10 cellular contexts compared by ENCODE assay signal in genomic region chr6:26472549-26473245, GRCh38. TPM values are rescaled to one million over a fixed set of nuclear protein-coding genes. Genes with fewer than 3 reads are reported as not detected.
DNase-seq lines count a peak whose midpoint lies in the region; ATAC-seq and TF ChIP-seq lines count a peak whose summit lies in the region.
"Had no signal": no experiment of that assay in that cellular context is flagged by ENCODE, and none has a peak within 500 bp of the region (broad histone marks: within the 10 kb centered on the region; RNA-seq: fewer than 3 reads in every experiment).

No MANE protein-coding gene starts in this region.

- peaks cover 0 to 28% of the 10 kb centered on the region in 2 donors for H3K36me3 ChIP-seq in gastroesophageal sphincter
- H3K36me3 ChIP-seq in suprapubic skin = peaks cover 19% of the 10 kb centered on the region

- H3K4me3 Mint-ChIP-seq in activated CD4-positive, alpha-beta T cell treated with anti-CD3 and anti-CD28 coated beads, Interleukin-2, amount 10 ng/mL, durations not matched to agents 24 days and 14 days = peak overlapping the region; percentile 96
- no peak overlapping the region for H3K4me3 Mint-ChIP-seq in WTC11

- peaks cover 34% of the 10 kb centered on the region for H3K4me1 Mint-ChIP-seq in activated CD4-positive, alpha-beta T cell treated with anti-CD3 and anti-CD28 coated beads, Interleukin-2, amount 10 ng/mL, durations not matched to agents 24 days and 14 days
- H3K4me1 Mint-ChIP-seq in WTC11 = peaks cover 33% of the 10 kb centered on the region

- H3K27ac Mint-ChIP-seq in activated CD4-positive, alpha-beta T cell treated with anti-CD3 and anti-CD28 coated beads, Interleukin-2, amount 10 ng/mL, durations not matched to agents 24 days and 14 days = peak overlapping the region; percentile 100
- peak overlapping the region; percentile 63; the same call in 1 of the 2 replicates for H3K27ac Mint-ChIP-seq in WTC11

- peaks cover 6% of the 10 kb centered on the region for H3K9me3 Mint-ChIP-seq in activated CD4-positive, alpha-beta T cell treated with anti-CD3 and anti-CD28 coated beads, Interleukin-2, amount 10 ng/mL, durations not matched to agents 24 days and 14 days
- H3K9me3 Mint-ChIP-seq in WTC11 = peaks cover 22% of the 10 kb centered on the region

- POLR2A ChIA-PET in WTC11 (lab: Charles Lee) = no interaction called here

- H3K4me3 ChIP-seq in gastroesophageal sphincter = no peak overlapping the region
- no peak overlapping the region for H3K4me3 ChIP-seq in suprapubic skin

- H3K9me3 ChIP-seq in gastroesophageal sphincter (peaks cover 0 to 6% (median 0%) of the 10 kb centered on the region in 3 donors), suprapubic skin (no peaks in the 10 kb centered on the region)

- ATAC-seq in WTC11 = no peak
- no peak for ATAC-seq in gastroesophageal sphincter

- peak; percentile 69 for DNase-seq in activated CD4-positive, alpha-beta T cell treated with anti-CD3 and anti-CD28 coated beads, Interleukin-2, amount 10 ng/mL, durations not matched to agents 24 days and 14 days
- DNase-seq in activated CD4-positive, alpha-beta T cell treated with anti-CD3 and anti-CD28 coated beads, Interleukin-2, amount 50 U/mL, for 48 hours = no peak
- DNase-seq in WTC11 (ENCODE audit: low spot score) (no peak), suprapubic skin (ENCODE audit: low spot score in 2 of 2) (no peak), NK-92 (lab: John Stamatoyannopoulos, UW; ENCODE audit: unreplicated experiment) (no peak), GF-D8 (lab: John Stamatoyannopoulos, UW) (no peak), islet precursor cell (no peak)
- DNase-seq: hypothalamus had no signal

- H3K27me3 ChIP-seq in gastroesophageal sphincter (no peaks in the 10 kb centered on the region), suprapubic skin (no peaks in the 10 kb centered on the region)

- H3K4me1 ChIP-seq in gastroesophageal sphincter (peaks cover 0 to 32% (median 6%) of the 10 kb centered on the region in 3 donors), suprapubic skin (peaks cover 18% of the 10 kb centered on the region)

- TF ChIP-seq EP300 in gastroesophageal sphincter (IDR thresholded peaks at IDR 0.05) (no peak), suprapubic skin (IDR thresholded peaks at IDR 0.05) (no peak)

- TF ChIP-seq POLR2A in gastroesophageal sphincter (IDR thresholded peaks at IDR 0.05) = no peak
- TF ChIP-seq POLR2A in suprapubic skin (IDR thresholded peaks at IDR 0.05) = no peak

- TF ChIP-seq CTCF in WTC11 (IDR thresholded peaks at IDR 0.05) = no peak
- no peak for TF ChIP-seq CTCF in gastroesophageal sphincter (IDR thresholded peaks at IDR 0.05)
- TF ChIP-seq CTCF in suprapubic skin (IDR thresholded peaks at IDR 0.05) = no peak

- CTCF ChIA-PET in WTC11 (lab: Charles Lee) = interaction anchor here (1.0 kb wide), 1 partner anchor 131 kb away, joined by 4 read pairs; no protein-coding TSS in a partner anchor

- no peaks in the 10 kb centered on the region for H3K27me3 Mint-ChIP-seq in activated CD4-positive, alpha-beta T cell treated with anti-CD3 and anti-CD28 coated beads, Interleukin-2, amount 10 ng/mL, durations not matched to agents 24 days and 14 days
- H3K27me3 Mint-ChIP-seq in WTC11 (ENCODE audit: low read depth) = no peaks in the 10 kb centered on the region

- 79% methylated on average over 3 of the region's 4 CpGs; no CpG with 5 or more reads in 1 of the 2 donors for WGBS in gastroesophageal sphincter (ENCODE audit: low coverage in 1 of 2), 2 donors
- WGBS in suprapubic skin = 93% methylated on average over 4 of the region's 4 CpGs

- intact Hi-C loops in activated CD4-positive, alpha-beta T cell treated with anti-CD3 and anti-CD28 coated beads, Interleukin-2, amount 10 ng/mL, durations not matched to agents 24 days and 14 days (cut with micrococcal nuclease) = loop anchor here (1.0 to 2.0 kb wide), 5 partner anchors 15 to 122 kb away; partner anchors contain the start of genes BTN2A1 and BTN3A3

- H3K27ac ChIP-seq in gastroesophageal sphincter (peak overlapping the region; percentile 86 to 99 (median 90)), suprapubic skin (peak overlapping the region; percentile 69)

- peaks cover 38% of the 10 kb centered on the region for H3K36me3 Mint-ChIP-seq in activated CD4-positive, alpha-beta T cell treated with anti-CD3 and anti-CD28 coated beads, Interleukin-2, amount 10 ng/mL, durations not matched to agents 24 days and 14 days (ENCODE audit: low read depth)
- peaks cover 26% of the 10 kb centered on the region for H3K36me3 Mint-ChIP-seq in WTC11

TF ChIP-seq in WTC11, 78 proteins besides CTCF, POLR2A, EP300 and RAD21 (continues in another document):
- TF ChIP-seq MYBL2 (CRISPR knock-in tag; IDR thresholded peaks at IDR 0.05) (no peak), ZNF121 (CRISPR knock-in tag; IDR thresholded peaks at IDR 0.05) (no peak), GRHL2 (CRISPR knock-in tag; IDR thresholded peaks at IDR 0.05; ENCODE audit: insufficient replicate concordance, severe bottlenecking) (no peak), ZNF423 (CRISPR knock-in tag; IDR thresholded peaks at IDR 0.05) (no peak), FOXP4 (CRISPR knock-in tag; IDR thresholded peaks at IDR 0.05) (no peak), MXD4 (CRISPR knock-in tag; IDR thresholded peaks at IDR 0.05; ENCODE audit: borderline replicate concordance) (no peak), GABPB1 (CRISPR knock-in tag; IDR thresholded peaks at IDR 0.05) (no peak), PRDM15 (CRISPR knock-in tag; IDR thresholded peaks at IDR 0.05) (no peak), JAZF1 (CRISPR knock-in tag; IDR thresholded peaks at IDR 0.05) (no peak), FOXK1 (CRISPR knock-in tag; IDR thresholded peaks at IDR 0.05) (no peak)

RNA-seq across cellular contexts. Expression of gene BTN2A1, which starts 14.9 kb away (rescaled TPM):
- total RNA-seq in activated CD4-positive, alpha-beta T cell treated with anti-CD3 and anti-CD28 coated beads, Interleukin-2, amount 10 ng/mL, durations not matched to agents 24 days and 14 days = 16.5 and 19.8 TPM in 2 replicates
- 9.3 to 9.9 TPM (median 9.5 TPM) in 3 replicates for total RNA-seq in WTC11 (2021)
- total RNA-seq in gastroesophageal sphincter = 10 to 100 TPM; 14.7 to 23.9 (median 18.2) TPM
- 10 to 100 TPM in 2 of 4 donors, 1 to 10 TPM in 2; 9.1 to 31.9 (median 12.9) TPM for total RNA-seq in suprapubic skin

RNA-seq across cellular contexts. Expression of gene BTN1A1, which starts 27.4 kb away (rescaled TPM):
- total RNA-seq in activated CD4-positive, alpha-beta T cell treated with anti-CD3 and anti-CD28 coated beads, Interleukin-2, amount 10 ng/mL, durations not matched to agents 24 days and 14 days = 0.07 TPM in 1 of 2 replicates, not detected in the other
- total RNA-seq in WTC11 (2021) (0.14 to 0.15 TPM in 2 of 3 replicates, not detected in the other), gastroesophageal sphincter (not detected), suprapubic skin (not detected)
- total RNA-seq: temporal lobe had no signal

RNA-seq across cellular contexts. Expression of gene BTN3A3, which starts 32.4 kb away (rescaled TPM):
- 37.7 and 38.2 TPM in 2 replicates for total RNA-seq in activated CD4-positive, alpha-beta T cell treated with anti-CD3 and anti-CD28 coated beads, Interleukin-2, amount 10 ng/mL, durations not matched to agents 24 days and 14 days
- total RNA-seq in WTC11 (2021) (4.3 to 4.5 TPM (median 4.5 TPM) in 3 replicates), gastroesophageal sphincter (10 to 100 TPM in 2 of 4 donors, 1 to 10 TPM in 2; 5.0 to 13.4 (median 8.2) TPM), suprapubic skin (10 to 100 TPM in 3 of 4 donors, 1 to 10 TPM in 1; 9.5 to 19.2 (median 12.2) TPM)
